In the genomic region with DNA sequence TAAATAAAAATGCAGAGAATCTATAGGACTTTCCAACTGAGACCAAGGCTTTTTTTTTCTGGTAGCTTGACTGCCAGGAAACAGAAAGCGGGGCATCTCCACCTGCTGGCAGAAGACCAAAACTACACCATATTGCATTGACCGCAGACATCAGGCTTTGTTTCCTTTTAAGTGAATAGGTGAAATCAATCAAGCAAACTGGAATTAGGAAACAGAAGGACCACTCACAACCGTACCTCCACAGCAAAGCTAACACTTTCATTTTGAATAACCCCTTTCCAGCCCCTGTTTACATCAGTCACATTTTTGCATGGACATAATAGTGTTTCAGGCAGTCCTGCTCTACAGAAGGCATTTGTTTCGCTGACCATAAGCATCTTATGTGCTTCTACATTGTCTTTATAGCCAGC, we compare ENCODE assay signal across 9 cellular contexts.
DNase-seq lines count a peak whose midpoint lies in the region; ATAC-seq, FAIRE-seq and TF ChIP-seq lines count a peak whose summit lies in the region.
"Had no signal": no experiment of that assay in that cellular context is flagged by ENCODE, and none has a peak within 500 bp of the region (broad histone marks: within the 10 kb centered on the region; RNA-seq: fewer than 3 reads in every experiment).

No MANE protein-coding gene starts in this region.

- H3K4me1 ChIP-seq in iPS DF 6.9 (ENCODE audit: control insufficient read depth, insufficient read depth, low read length) (no peaks in the 10 kb centered on the region), gastrocnemius medialis (no peaks in the 10 kb centered on the region)

- H3K36me3 Mint-ChIP-seq in activated naive CD8-positive, alpha-beta T cell treated with anti-CD3 and anti-CD28 coated beads, Interleukin-2, amount 50 U/mL, for 24 hours (ENCODE audit: low read depth), result no peaks in the 10 kb centered on the region

- H3K27me3 Mint-ChIP-seq in activated naive CD8-positive, alpha-beta T cell treated with anti-CD3 and anti-CD28 coated beads, Interleukin-2, amount 50 U/mL, for 24 hours, result no peaks in the 10 kb centered on the region

- H3K4me3 Mint-ChIP-seq in activated naive CD8-positive, alpha-beta T cell treated with anti-CD3 and anti-CD28 coated beads, Interleukin-2, amount 50 U/mL, for 24 hours, result no peak overlapping the region
- H3K4me3 Mint-ChIP-seq: activated B cell treated with CpG ODN at 0.5 μM for 24 hours had no signal

- DNase-seq in D341Med (ENCODE audit: low spot score) (peak; percentile 53), HTR-8/SVneo (ENCODE audit: insufficient read length, low spot score) (peak; percentile 1), RWPE1 (ENCODE audit: low spot score) (peak; percentile 26), iPS DF 6.9 (ENCODE audit: low read depth, low spot score) (peak; percentile 22), gastrocnemius medialis (no peak)
- peak; percentile 29 for DNase-seq in activated naive CD8-positive, alpha-beta T cell treated with anti-CD3 and anti-CD28 coated beads, Interleukin-2, amount 50 U/mL, for 24 hours
- DNase-seq in stimulated activated CD4-positive, alpha-beta T cell treated with anti-CD3 and anti-CD28 coated beads, Interleukin-1b, Interleukin-23, amount 100 ng/mL, for 4 hours (ENCODE audit: low read depth in 2 of 2), result peak; percentile 11 to 38
- DNase-seq: activated B cell treated with CpG ODN at 0.5 μM for 24 hours had no signal

- ATAC-seq in GM19328 (IDR thresholded peaks at IDR 0.05; ENCODE audit: unreplicated experiment), result peak; percentile 59
- ATAC-seq in activated naive CD8-positive, alpha-beta T cell treated with anti-CD3 and anti-CD28 coated beads, Interleukin-2, amount 50 U/mL, for 24 hours, result no peak
- no peak for ATAC-seq in gastrocnemius medialis

- no CpG with 5 or more reads among the region's 4 CpGs for WGBS in iPS DF 6.9 (ENCODE audit: insufficient coverage, insufficient read length)

- H3K36me3 ChIP-seq in iPS DF 6.9 (ENCODE audit: control insufficient read depth, insufficient read depth, low read length) (no peaks in the 10 kb centered on the region), gastrocnemius medialis (no peaks in the 10 kb centered on the region)

- POLR2A ChIA-PET in RWPE1 (lab: Yijun Ruan, JAX; ENCODE audit: low non-redundant PET), result no interaction called here

- H3K27me3 ChIP-seq in iPS DF 6.9 (ENCODE audit: control insufficient read depth, insufficient read depth, low read length) (no peaks in the 10 kb centered on the region), gastrocnemius medialis (no peaks in the 10 kb centered on the region)

- no peak overlapping the region for H3K27ac Mint-ChIP-seq in activated naive CD8-positive, alpha-beta T cell treated with anti-CD3 and anti-CD28 coated beads, Interleukin-2, amount 50 U/mL, for 24 hours
- H3K27ac Mint-ChIP-seq: activated B cell treated with CpG ODN at 0.5 μM for 24 hours had no signal

- in situ Hi-C loops in gastrocnemius medialis (cut with MboI; ENCODE audit: low sequenced_read_pairs in 4 of 4), result no loop called here

- TF ChIP-seq CTCF in RWPE1 (conservative IDR thresholded peaks at IDR 0.05; ENCODE audit: low read depth) (peak; percentile 45), gastrocnemius medialis (IDR thresholded peaks at IDR 0.05 in 4 of 5, conservative IDR thresholded peaks at IDR 0.05 in 1 of 5) (peak in 2 of 5 experiments; percentile 11 to 19)

- H3K9me3 ChIP-seq in iPS DF 6.9 (ENCODE audit: control insufficient read depth, insufficient read depth, low read length) (no peaks in the 10 kb centered on the region), gastrocnemius medialis (no peaks in the 10 kb centered on the region)

- no peak for TF ChIP-seq POLR2A in gastrocnemius medialis (IDR thresholded peaks at IDR 0.05)

- H3K4me3 ChIP-seq in iPS DF 6.9 (ENCODE audit: low read length), result no peak overlapping the region
- H3K4me3 ChIP-seq in gastrocnemius medialis, result no peak overlapping the region

- no peaks in the 10 kb centered on the region for H3K9me3 Mint-ChIP-seq in activated naive CD8-positive, alpha-beta T cell treated with anti-CD3 and anti-CD28 coated beads, Interleukin-2, amount 50 U/mL, for 24 hours
- H3K9me3 Mint-ChIP-seq: activated B cell treated with CpG ODN at 0.5 μM for 24 hours had no signal

- intact Hi-C loops in gastrocnemius medialis (cut with DNase I; ENCODE audit: low total_unique reads), result no loop called here

- FAIRE-seq in HTR-8/SVneo (lab: Jason Lieb, UNC), result no peak

- H3K27ac ChIP-seq in RWPE1 (no peak overlapping the region), iPS DF 6.9 (ENCODE audit: low read length) (no peak overlapping the region), gastrocnemius medialis (no peak overlapping the region)

- CTCF ChIA-PET in RWPE1 (lab: Yijun Ruan, JAX), result interaction anchor here (0.5 to 1.3 kb wide), 3 partner anchors 89 to 184 kb away, joined by 4 to 5 read pairs (median 4); no protein-coding TSS in a partner anchor

- H3K4me1 Mint-ChIP-seq in activated naive CD8-positive, alpha-beta T cell treated with anti-CD3 and anti-CD28 coated beads, Interleukin-2, amount 50 U/mL, for 24 hours, result peaks cover 28% of the 10 kb centered on the region
- H3K4me1 Mint-ChIP-seq: activated B cell treated with CpG ODN at 0.5 μM for 24 hours had no signal

Comparison
In these comparisons a context has a peak if more than half of its experiments do, and no peak if none do; other contexts are left out.
1. DNase-seq: peak in D341Med (single experiment), HTR-8/SVneo (single experiment), RWPE1 (single experiment), activated naive CD8-positive, alpha-beta T cell treated with anti-CD3 and anti-CD28 coated beads, Interleukin-2, amount 50 U/mL, for 24 hours (single experiment), iPS DF 6.9 (single experiment) and stimulated activated CD4-positive, alpha-beta T cell treated with anti-CD3 and anti-CD28 coated beads, Interleukin-1b, Interleukin-23, amount 100 ng/mL, for 4 hours (2 of 2); none in gastrocnemius medialis (0 of 2).